In the genomic region with DNA sequence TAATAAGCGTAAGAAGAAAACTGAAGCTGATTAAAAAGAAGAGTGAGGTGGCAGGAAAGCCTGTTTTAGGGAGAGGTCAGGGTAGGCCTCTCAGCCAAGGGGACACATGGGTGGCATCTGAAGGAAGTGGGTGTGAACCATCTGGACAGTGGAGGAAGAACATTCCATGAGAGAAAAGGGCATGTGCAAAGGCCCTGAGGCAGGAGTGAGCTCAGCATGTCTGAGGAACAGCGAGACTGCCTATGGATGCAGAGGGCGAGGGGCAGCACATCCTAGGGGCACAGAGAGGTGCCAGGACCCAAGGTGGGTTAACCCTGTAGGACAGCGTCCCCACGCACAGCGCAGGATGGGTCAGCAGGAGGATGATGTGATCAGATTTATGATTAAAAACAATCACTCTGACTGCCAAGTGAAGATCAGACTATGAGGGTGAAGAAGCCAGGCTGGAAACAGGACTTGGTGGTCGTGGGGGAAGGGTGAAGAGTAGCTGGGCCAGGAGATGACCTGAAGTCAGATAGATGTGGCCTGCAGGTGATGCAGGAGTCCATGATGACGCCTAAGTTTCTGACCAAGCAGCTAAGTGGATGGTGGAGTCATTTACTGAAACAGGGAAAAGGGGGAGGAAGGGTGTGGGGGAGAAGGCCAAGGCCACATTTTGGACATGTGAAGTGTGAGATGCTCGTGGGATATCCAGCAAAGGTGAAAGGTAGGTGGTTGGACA, we compare ENCODE assay signal across 19 cellular contexts. TPM values are rescaled to one million over a fixed set of nuclear protein-coding genes. Genes with fewer than 3 reads are reported as not detected.
DNase-seq lines count a peak whose midpoint lies in the region; ATAC-seq and TF ChIP-seq lines count a peak whose summit lies in the region.
"Had no signal": no experiment of that assay in that cellular context is flagged by ENCODE, and none has a peak within 500 bp of the region (broad histone marks: within the 10 kb centered on the region; RNA-seq: fewer than 3 reads in every experiment).

No MANE protein-coding gene starts in this region.

- no peaks in the 10 kb centered on the region for H3K4me1 Mint-ChIP-seq in activated T-helper 17 cell treated with anti-CD3 and anti-CD28 coated beads, Interleukin-2, amount 50 U/mL, for 72 hours
- no peaks in the 10 kb centered on the region for H3K4me1 Mint-ChIP-seq in neural crest cell

- H3K9ac ChIP-seq in SK-N-SH (no peak overlapping the region), colonic mucosa (ENCODE audit: low read depth in 2 of 2, low read length in 2 of 2) (peak overlapping the region in 1 of 2 donors; percentile 24)

- no peaks in the 10 kb centered on the region for H3K9me2 ChIP-seq in SK-N-SH

- H3K27me3 Mint-ChIP-seq in activated T-helper 17 cell treated with anti-CD3 and anti-CD28 coated beads, Interleukin-2, amount 50 U/mL, for 72 hours: no peaks in the 10 kb centered on the region
- no peaks in the 10 kb centered on the region for H3K27me3 Mint-ChIP-seq in neural crest cell (ENCODE audit: low read depth)
- H3K27me3 Mint-ChIP-seq: activated naive CD8-positive, alpha-beta T cell; stimulated activated naive CD8-positive, alpha-beta T cell treated with anti-CD3 and anti-CD28 coated beads, Interleukin-15, Interleukin-2, amounts not matched to agents 100 ng/mL and 50 ng/mL, for 24 hours had no signal

- no peak overlapping the region for H2AFZ ChIP-seq in SK-N-SH (ENCODE audit: low read depth)

- CTCF ChIA-PET in SK-N-SH (lab: Yijun Ruan, JAX): interaction anchor here (0.6 to 5.6 kb wide), 48 partner anchors 9 to 1553 kb away, joined by 3 to 33 read pairs (median 4); no protein-coding TSS in a partner anchor
- CTCF ChIA-PET in HEK293 (lab: Yijun Ruan, JAX): interaction anchor here (0.5 to 5.2 kb wide), 73 partner anchors 8 to 1757 kb away, joined by 3 to 51 read pairs (median 4); a partner anchor contains a TSS

- intact Hi-C loops in colonic mucosa (cut with DNase I): no loop called here

- H3K36me3 Mint-ChIP-seq in activated T-helper 17 cell treated with anti-CD3 and anti-CD28 coated beads, Interleukin-2, amount 50 U/mL, for 72 hours (ENCODE audit: low read depth): peaks cover 76% of the 10 kb centered on the region
- peaks cover 6% of the 10 kb centered on the region for H3K36me3 Mint-ChIP-seq in neural crest cell (ENCODE audit: low read depth)

- H3K27ac Mint-ChIP-seq in activated T-helper 17 cell treated with anti-CD3 and anti-CD28 coated beads, Interleukin-2, amount 50 U/mL, for 72 hours: peak overlapping the region; percentile 2
- peak overlapping the region; percentile 68 for H3K27ac Mint-ChIP-seq in neural crest cell (ENCODE audit: unreplicated experiment)
- H3K27ac Mint-ChIP-seq: activated naive CD8-positive, alpha-beta T cell; stimulated activated naive CD8-positive, alpha-beta T cell treated with anti-CD3 and anti-CD28 coated beads, Interleukin-15, Interleukin-2, amounts not matched to agents 100 ng/mL and 50 ng/mL, for 24 hours had no signal

- no peaks in the 10 kb centered on the region for H3K27me3 ChIP-seq in SK-N-SH (ENCODE audit: insufficient read depth)
- no peaks in the 10 kb centered on the region for H3K27me3 ChIP-seq in colonic mucosa
- H3K27me3 ChIP-seq: brain microvascular endothelial cell, pancreas, sigmoid colon, upper lobe of right lung had no signal

- TF ChIP-seq RAD21 in SK-N-SH (IDR thresholded peaks at IDR 0.05; ENCODE audit: low read length): no peak

- H3K4me2 ChIP-seq in SK-N-SH: no peak overlapping the region

- TF ChIP-seq EP300 in SK-N-SH (IDR thresholded peaks at IDR 0.05; ENCODE audit: borderline replicate concordance in 1 of 2, low read depth in 1 of 2, low read length in 1 of 2): no peak

- peak; percentile 57 for ATAC-seq in SK-N-SH treated with all-trans-retinoic acid at 6 μM for 48 hours
- no peak for ATAC-seq in activated T-helper 17 cell treated with anti-CD3 and anti-CD28 coated beads, Interleukin-2, amount 50 U/mL, for 72 hours (replicated peaks)
- no peak for ATAC-seq in GM18907 (IDR thresholded peaks at IDR 0.05; ENCODE audit: unreplicated experiment)

- H3K4me3 ChIP-seq in SK-N-SH (ENCODE audit: low read depth in 2 of 2, low read length in 1 of 2): no peak overlapping the region; a peak in 1 of 4 replicates
- H3K4me3 ChIP-seq in HEK293 (ENCODE audit: low read depth, low read length): no peak overlapping the region
- no peak overlapping the region for H3K4me3 ChIP-seq in colonic mucosa
- H3K4me3 ChIP-seq: lung, pancreas, sigmoid colon, upper lobe of right lung had no signal

- H3K79me2 ChIP-seq in SK-N-SH (ENCODE audit: insufficient read depth): no peaks in the 10 kb centered on the region

- TF ChIP-seq CTCF in SK-N-SH (IDR thresholded peaks at IDR 0.05): no peak
- TF ChIP-seq CTCF in HEK293 (tag by site-specific recombination; IDR thresholded peaks at IDR 0.05): no peak
- TF ChIP-seq CTCF in neural crest cell (conservative IDR thresholded peaks at IDR 0.05): no peak
- TF ChIP-seq CTCF in colonic mucosa (IDR thresholded peaks at IDR 0.05): no peak

- H3K4me3 Mint-ChIP-seq in activated T-helper 17 cell treated with anti-CD3 and anti-CD28 coated beads, Interleukin-2, amount 50 U/mL, for 72 hours: no peak overlapping the region
- H3K4me3 Mint-ChIP-seq in neural crest cell: no peak overlapping the region
- H3K4me3 Mint-ChIP-seq: activated naive CD8-positive, alpha-beta T cell; stimulated activated naive CD8-positive, alpha-beta T cell treated with anti-CD3 and anti-CD28 coated beads, Interleukin-15, Interleukin-2, amounts not matched to agents 100 ng/mL and 50 ng/mL, for 24 hours had no signal

- POLR2A ChIA-PET in SK-N-SH (lab: Yijun Ruan, JAX) (no interaction called here), HEK293 (lab: Yijun Ruan, JAX) (interaction anchor here (0.7 to 1.0 kb wide), 3 partner anchors 47 to 199 kb away, joined by 3 read pairs; a partner anchor contains a TSS)

- no peaks in the 10 kb centered on the region for H3K9me3 Mint-ChIP-seq in activated T-helper 17 cell treated with anti-CD3 and anti-CD28 coated beads, Interleukin-2, amount 50 U/mL, for 72 hours
- no peaks in the 10 kb centered on the region for H3K9me3 Mint-ChIP-seq in neural crest cell
- H3K9me3 Mint-ChIP-seq: stimulated activated naive CD8-positive, alpha-beta T cell treated with anti-CD3 and anti-CD28 coated beads, Interleukin-15, Interleukin-2, amounts not matched to agents 100 ng/mL and 50 ng/mL, for 24 hours had no signal

- H3K27ac ChIP-seq in SK-N-SH (ENCODE audit: low read depth in 2 of 2, low read length in 1 of 2): no peak overlapping the region
- H3K27ac ChIP-seq in HEK293 (ENCODE audit: extremely low read depth, low read depth, low read length): no peak overlapping the region
- no peak overlapping the region for H3K27ac ChIP-seq in colonic mucosa
- H3K27ac ChIP-seq: 22Rv1, brain microvascular endothelial cell, pancreas, sigmoid colon, upper lobe of right lung had no signal

- WGBS in SK-N-SH (ENCODE audit: low lambda C conversion rate): 88% methylated on average over 9 of the region's 9 CpGs

- H3K36me3 ChIP-seq in SK-N-SH (replicated peaks in 1 of 2; ENCODE audit: control insufficient read depth in 1 of 2, insufficient read depth in 2 of 2, low read length in 1 of 2): peaks cover 0 to 7% of the 10 kb centered on the region in 2 experiments
- peaks cover 5 to 24% of the 10 kb centered on the region in 2 experiments; a peak in 2 of 3 replicates for H3K36me3 ChIP-seq in HEK293 (ENCODE audit: control insufficient read depth in 2 of 2, insufficient read depth in 1 of 2, low read length in 2 of 2)
- no peaks in the 10 kb centered on the region for H3K36me3 ChIP-seq in colonic mucosa

- no peaks in the 10 kb centered on the region for H4K20me1 ChIP-seq in SK-N-SH (ENCODE audit: insufficient read depth)

- peaks cover 7% of the 10 kb centered on the region for H3F3A ChIP-seq in SK-N-SH (replicated peaks; ENCODE audit: insufficient read depth)

- DNase-seq in SK-N-SH: no peak
- DNase-seq in neural crest cell (ENCODE audit: low read depth, low spot score): no peak
- no peak for DNase-seq in colonic mucosa
- no peak for DNase-seq in NCI-H526 treated with DMSO at 0.1 percent for 48 hours (lab: John Stamatoyannopoulos, UW)
- DNase-seq: SIG-M5 had no signal

- H3K9me3 ChIP-seq in SK-N-SH (no peaks in the 10 kb centered on the region), HEK293 (ENCODE audit: control insufficient read depth, insufficient read depth, low read depth, low read length) (no peaks in the 10 kb centered on the region), colonic mucosa (no peaks in the 10 kb centered on the region)
- H3K9me3 ChIP-seq: pancreas, sigmoid colon, upper lobe of right lung had no signal

- H3K4me1 ChIP-seq in SK-N-SH (ENCODE audit: control insufficient read depth in 1 of 2, insufficient read depth in 2 of 2, low read depth in 1 of 2, low read length in 1 of 2) (no peaks in the 10 kb centered on the region; a peak in 1 of 4 replicates), HEK293 (ENCODE audit: control insufficient read depth, insufficient read depth, low read length) (no peaks in the 10 kb centered on the region), colonic mucosa (no peaks in the 10 kb centered on the region)
- H3K4me1 ChIP-seq: pancreas had no signal

TF ChIP-seq in SK-N-SH treated with all-trans-retinoic acid at 6 μM for 48 hours, 23 proteins besides CTCF, POLR2A, EP300 and RAD21 (continues in another document):
- TF ChIP-seq ZFP30 (CRISPR knock-in tag; IDR thresholded peaks at IDR 0.05) (no peak), PPARA (CRISPR knock-in tag; IDR thresholded peaks at IDR 0.05; ENCODE audit: borderline replicate concordance) (no peak)

TF ChIP-seq in SK-N-SH, 30 proteins besides CTCF, POLR2A, EP300 and RAD21 (continues in another document):
- TF ChIP-seq, protein P1, sequence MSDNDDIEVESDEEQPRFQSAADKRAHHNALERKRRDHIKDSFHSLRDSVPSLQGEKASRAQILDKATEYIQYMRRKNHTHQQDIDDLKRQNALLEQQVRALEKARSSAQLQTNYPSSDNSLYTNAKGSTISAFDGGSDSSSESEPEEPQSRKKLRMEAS (IDR thresholded peaks at IDR 0.05; ENCODE audit: low read depth): no peak

TF ChIP-seq in HEK293, 187 proteins besides CTCF, POLR2A, EP300 and RAD21:
- TF ChIP-seq ZNF623 (tag by site-specific recombination; IDR thresholded peaks at IDR 0.05) (peak; percentile 98), OVOL3 (tag by site-specific recombination; IDR thresholded peaks at IDR 0.05) (no peak)

RNA-seq across cellular contexts. Expression of a gene that starts 37.9 kb away (rescaled TPM):
- 63.0 and 68.8 TPM in 2 replicates for polyA plus RNA-seq in SK-N-SH (2012; rRNA removed)
- 71.5 and 73.9 TPM in 2 replicates for polyA plus RNA-seq in SK-N-SH (2012; cell fraction: cytosol; rRNA removed)
- polyA plus RNA-seq in SK-N-SH (2012; cell fraction: nucleus; rRNA removed): 273 and 297 TPM in 2 replicates
- 100 to 1,000 TPM; 181 to 246 TPM for total RNA-seq in activated T-helper 17 cell treated with anti-CD3 and anti-CD28 coated beads, Interleukin-2, amount 50 U/mL, for 72 hours
- 318 and 321 TPM in 2 replicates for total RNA-seq in neural crest cell
- 100 to 1,000 TPM; 109 to 144 TPM for total RNA-seq in colonic mucosa

RNA-seq across cellular contexts. Expression of a gene that starts 47.3 kb away (rescaled TPM):
- 0.05 and 0.16 TPM in 2 replicates for polyA plus RNA-seq in SK-N-SH (2012; rRNA removed)
- 0.03 TPM in 1 of 2 replicates, not detected in the other for polyA plus RNA-seq in SK-N-SH (2012; cell fraction: cytosol; rRNA removed)
- not detected in 2 replicates for polyA plus RNA-seq in SK-N-SH (2012; cell fraction: nucleus; rRNA removed)
- total RNA-seq in activated T-helper 17 cell treated with anti-CD3 and anti-CD28 coated beads, Interleukin-2, amount 50 U/mL, for 72 hours: under 1 TPM in 1 of 2 donors, not detected in 1; 0.30 TPM
- 0.19 TPM in 1 of 2 replicates, not detected in the other for total RNA-seq in neural crest cell
- 1 to 10 TPM; 1.1 to 1.4 TPM for total RNA-seq in colonic mucosa
- total RNA-seq: HT1080; T-helper 1 cell treated with Interleukin-12 subunit alpha and Interleukin-12 subunit beta and Interleukin-4 antibody, amounts not matched to agents 30 ng/mL and 1 ng/mL, for 36 hours had no signal
